17 cellular contexts compared by ENCODE assay signal in the genomic region with DNA sequence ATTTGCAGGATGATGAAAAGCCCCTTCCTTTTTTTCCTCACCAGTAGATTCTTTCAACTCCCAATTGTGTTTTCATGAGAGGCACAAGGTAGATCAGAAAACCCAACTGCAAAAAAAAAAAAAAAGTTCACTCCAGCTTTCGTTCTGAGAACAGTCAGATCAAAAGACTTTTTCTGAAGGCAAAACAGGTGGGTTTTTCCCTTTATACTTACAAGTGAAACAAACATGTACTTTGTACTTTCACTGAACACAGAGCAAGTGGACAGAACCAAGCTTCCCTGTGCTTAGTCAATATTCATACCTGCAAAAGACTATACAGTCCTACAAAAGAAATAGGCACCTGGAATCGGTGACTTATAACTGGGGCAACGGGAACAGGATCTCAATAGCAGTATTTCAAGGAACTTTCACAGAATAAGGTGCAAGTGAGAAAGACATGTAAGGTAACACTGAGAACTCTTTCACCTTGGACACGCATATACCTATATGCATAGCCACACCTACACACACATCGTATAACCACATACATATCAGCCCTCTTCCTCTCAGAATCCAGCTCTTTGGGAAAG. TPM values are rescaled to one million over a fixed set of nuclear protein-coding genes. Genes with fewer than 3 reads are reported as not detected.
A peak's percentile ranks its signal among the peaks of the same experiment; 100 is the strongest.
DNase-seq lines count a peak whose midpoint lies in the region; ATAC-seq, FAIRE-seq and TF ChIP-seq lines count a peak whose summit lies in the region.
"Had no signal": no experiment of that assay in that cellular context is flagged by ENCODE, and none has a peak within 500 bp of the region (broad histone marks: within the 10 kb centered on the region; RNA-seq: fewer than 3 reads in every experiment).

No MANE protein-coding gene starts in this region.

- TF ChIP-seq CTCF in GM10248 (IDR thresholded peaks at IDR 0.05; ENCODE audit: control extremely low read depth, extremely low read depth, low read depth, missing control alignments) (no peak), GM12878 (IDR thresholded peaks at IDR 0.05 in 2 of 3, conservative IDR thresholded peaks at IDR 0.05 in 1 of 3; ENCODE audit: control insufficient read depth in 2 of 3, extremely low read depth in 1 of 3, insufficient read depth in 1 of 3, low read depth in 3 of 3, low read length in 3 of 3) (no peak)

- RAD21 ChIA-PET in GM12878 (lab: Charles Lee; ENCODE audit: unreplicated experiment), result no interaction called here

- in situ Hi-C loops in GM12878 (cut with MboI), result no loop called here

- no peak overlapping the region for H3K4me3 ChIP-seq in GM12878
- H3K4me3 ChIP-seq: esophagus muscularis mucosa, vagina had no signal

- FAIRE-seq in GM12878 (lab: Jason Lieb, UNC), result no peak

- no peak for TF ChIP-seq RAD21 in GM12878 (IDR thresholded peaks at IDR 0.05; ENCODE audit: insufficient read depth, low read depth, low read length)

- intact Hi-C loops in GM12878 (cut with micrococcal nuclease; ENCODE audit: unreplicated experiment), result no loop called here

- no peaks in the 10 kb centered on the region for H3K9me3 ChIP-seq in GM12878 (replicated peaks; ENCODE audit: control insufficient read depth, insufficient read depth, low read length)
- H3K9me3 ChIP-seq: esophagus muscularis mucosa, vagina had no signal

- TF ChIP-seq EP300 in GM12878 (IDR thresholded peaks at IDR 0.05; ENCODE audit: borderline replicate concordance in 1 of 2, control insufficient read depth in 1 of 2, low read depth in 2 of 2, low read length in 2 of 2), result peak in 1 of 2 experiments; percentile 53; a peak in 1 of 4 replicates

- H3K27ac ChIP-seq in GM12878 (ENCODE audit: control insufficient read depth, insufficient read depth), result no peak overlapping the region
- H3K27ac ChIP-seq: esophagus muscularis mucosa, vagina had no signal

- SMC1A ChIA-PET in GM12878 (lab: Charles Lee; ENCODE audit: uncharacterized antibody, unreplicated experiment), result interaction anchor here (0.6 to 2.6 kb wide), 6 partner anchors 10 to 737 kb away, joined by 3 to 8 read pairs (median 4); no protein-coding TSS in a partner anchor

- H3K36me3 ChIP-seq in GM12878 (ENCODE audit: control insufficient read depth in 2 of 2, insufficient read depth in 2 of 2, low read length in 1 of 2), result no peaks in the 10 kb centered on the region
- H3K36me3 ChIP-seq: esophagus muscularis mucosa, vagina had no signal

- 6% methylated on average over 5 of the region's 5 CpGs for WGBS in GM12878 (ENCODE audit: insufficient coverage, insufficient replicate concordance, low lambda C conversion rate, missing lambda C conversion rate)

- H3K4me2 ChIP-seq in GM12878 (ENCODE audit: control insufficient read depth, insufficient read depth), result no peak overlapping the region

- no peak overlapping the region for H3K9ac ChIP-seq in GM12878 (ENCODE audit: control insufficient read depth, insufficient read depth, low read length)

- no peaks in the 10 kb centered on the region for H4K20me1 ChIP-seq in GM12878 (ENCODE audit: control insufficient read depth, insufficient read depth)

- POLR2A ChIA-PET in GM10248 (lab: Yijun Ruan, JAX) (no interaction called here), GM12878 (lab: Charles Lee) (no interaction called here)

- peak; percentile 94 for ATAC-seq in GM19025 (IDR thresholded peaks at IDR 0.05; ENCODE audit: low read depth, unreplicated experiment)
- ATAC-seq in HG02970 (IDR thresholded peaks at IDR 0.05; ENCODE audit: low FRiP score, unreplicated experiment), result peak; percentile 84
- ATAC-seq in GM12878, result peak; percentile 95
- no peak for ATAC-seq in HG03196 (IDR thresholded peaks at IDR 0.05; ENCODE audit: unreplicated experiment)
- no peak for ATAC-seq in GM21367 (IDR thresholded peaks at IDR 0.05; ENCODE audit: unreplicated experiment)
- ATAC-seq: activated T-cell treated with anti-CD3 and anti-CD28 coated beads, Interleukin-2, amount 50 U/mL, for 72 hours; left cardiac atrium had no signal

- DNase-seq in GM10248 (ENCODE audit: extremely low spot score) (peak; percentile 44), GM12878 (ENCODE audit: low read depth, low spot score) (peak; percentile 24), DMS153 (lab: John Stamatoyannopoulos, UW) (no peak)
- DNase-seq in activated CD4-positive, alpha-beta T cell treated with anti-CD3 and anti-CD28 coated beads, Interleukin-2, amount 50 U/mL, for 1 hour, result no peak
- DNase-seq: activated T-cell treated with anti-CD3 and anti-CD28 coated beads, Interleukin-2, amount 50 U/mL, for 72 hours; cortex of kidney; left cardiac atrium; naive B cell; NCI-H524; RPMI8226 had no signal

- TF ChIP-seq POLR2A in GM12878 (IDR thresholded peaks at IDR 0.05; ENCODE audit: low read depth, low read length), result no peak

- no TSS peak for BruUV-seq in GM12878 (replicated peaks; lab: Mats Ljungman, UMichigan)

- H3K27me3 ChIP-seq in GM12878 (replicated peaks in 1 of 2; ENCODE audit: control insufficient read depth in 2 of 2, insufficient read depth in 2 of 2, low read length in 1 of 2), result no peaks in the 10 kb centered on the region
- H3K27me3 ChIP-seq: vagina had no signal

- no peak overlapping the region for H2AFZ ChIP-seq in GM12878 (ENCODE audit: control insufficient read depth, low read depth, low read length)

- CTCF ChIA-PET in GM10248 (lab: Yijun Ruan, JAX) (no interaction called here), GM12878 (lab: Yijun Ruan, JAX) (interaction anchor here (0.6 kb wide), 1 partner anchor 55 kb away, joined by 3 read pairs; no protein-coding TSS in a partner anchor)

- no peaks in the 10 kb centered on the region for H3K4me1 ChIP-seq in GM12878 (ENCODE audit: control insufficient read depth, insufficient read depth, low read length)

- no peaks in the 10 kb centered on the region for H3K79me2 ChIP-seq in GM12878 (ENCODE audit: control insufficient read depth, insufficient read depth, low read length)

TF ChIP-seq in GM12878, 131 proteins besides CTCF, POLR2A, EP300 and RAD21 (continues in another document):
- TF ChIP-seq ZBED1 (IDR thresholded peaks at IDR 0.05; ENCODE audit: borderline replicate concordance) (no peak), IKZF2 (IDR thresholded peaks at IDR 0.05) (peak; percentile 71 to 79; a peak in 3 of 4 replicates), DPF2 (IDR thresholded peaks at IDR 0.05) (peak; percentile 69), ATF7 (IDR thresholded peaks at IDR 0.05; ENCODE audit: low read depth) (peak; percentile 41; the same call in 1 of the 2 replicates), ZNF622 (IDR thresholded peaks at IDR 0.05) (no peak), JUNB (IDR thresholded peaks at IDR 0.05) (peak; percentile 38; the same call in 1 of the 2 replicates), NR2F1 (conservative IDR thresholded peaks at IDR 0.05) (0 out of 2 replicates have a peak, but pooled peaks have one; percentile 20), NBN (IDR thresholded peaks at IDR 0.05) (peak; percentile 37; the same call in 1 of the 2 replicates)
- TF ChIP-seq, protein P1, sequence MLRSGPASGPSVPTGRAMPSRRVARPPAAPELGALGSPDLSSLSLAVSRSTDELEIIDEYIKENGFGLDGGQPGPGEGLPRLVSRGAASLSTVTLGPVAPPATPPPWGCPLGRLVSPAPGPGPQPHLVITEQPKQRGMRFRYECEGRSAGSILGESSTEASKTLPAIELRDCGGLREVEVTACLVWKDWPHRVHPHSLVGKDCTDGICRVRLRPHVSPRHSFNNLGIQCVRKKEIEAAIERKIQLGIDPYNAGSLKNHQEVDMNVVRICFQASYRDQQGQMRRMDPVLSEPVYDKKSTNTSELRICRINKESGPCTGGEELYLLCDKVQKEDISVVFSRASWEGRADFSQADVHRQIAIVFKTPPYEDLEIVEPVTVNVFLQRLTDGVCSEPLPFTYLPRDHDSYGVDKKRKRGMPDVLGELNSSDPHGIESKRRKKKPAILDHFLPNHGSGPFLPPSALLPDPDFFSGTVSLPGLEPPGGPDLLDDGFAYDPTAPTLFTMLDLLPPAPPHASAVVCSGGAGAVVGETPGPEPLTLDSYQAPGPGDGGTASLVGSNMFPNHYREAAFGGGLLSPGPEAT (IDR thresholded peaks at IDR 0.05; ENCODE audit: low read depth), result peak; percentile 85
- TF ChIP-seq, protein P2, sequence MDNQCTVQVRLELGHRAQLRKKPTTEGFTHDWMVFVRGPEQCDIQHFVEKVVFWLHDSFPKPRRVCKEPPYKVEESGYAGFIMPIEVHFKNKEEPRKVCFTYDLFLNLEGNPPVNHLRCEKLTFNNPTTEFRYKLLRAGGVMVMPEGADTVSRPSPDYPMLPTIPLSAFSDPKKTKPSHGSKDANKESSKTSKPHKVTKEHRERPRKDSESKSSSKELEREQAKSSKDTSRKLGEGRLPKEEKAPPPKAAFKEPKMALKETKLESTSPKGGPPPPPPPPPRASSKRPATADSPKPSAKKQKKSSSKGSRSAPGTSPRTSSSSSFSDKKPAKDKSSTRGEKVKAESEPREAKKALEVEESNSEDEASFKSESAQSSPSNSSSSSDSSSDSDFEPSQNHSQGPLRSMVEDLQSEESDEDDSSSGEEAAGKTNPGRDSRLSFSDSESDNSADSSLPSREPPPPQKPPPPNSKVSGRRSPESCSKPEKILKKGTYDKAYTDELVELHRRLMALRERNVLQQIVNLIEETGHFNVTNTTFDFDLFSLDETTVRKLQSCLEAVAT (IDR thresholded peaks at IDR 0.05), result 0 out of 2 replicates have a peak, but pooled peaks have one; percentile 18

RNA-seq across cellular contexts. Expression of a gene that starts 54.1 kb away (rescaled TPM):
- total RNA-seq in GM12878 (2013; cell fraction: nucleolus; rRNA removed), result not detected in 2 replicates
- 0.27 TPM in 1 of 2 replicates, not detected in the other for total RNA-seq in GM12878 (2014; rRNA removed)
- total RNA-seq in GM12878 (2014; rRNA removed; fragmentation: Illumina TruSeq; extraction: Trizol), result not detected in 2 replicates
- 0.13 TPM in 1 of 2 replicates, not detected in the other for total RNA-seq in GM12878 (2021)
- not detected for polyA plus RNA-seq in GM12878 (2011; ENCODE audit: low read depth)
- not detected in 2 replicates for polyA plus RNA-seq in GM12878 (2011; rRNA removed)
- polyA plus RNA-seq in GM12878 (2011; cell fraction: cytosol; rRNA removed), result not detected in 2 replicates
- not detected in 2 replicates for polyA plus RNA-seq in GM12878 (2011; cell fraction: nucleus; rRNA removed)
- polyA plus RNA-seq in GM12878 (2012), result 0.04 TPM in 1 of 2 replicates, not detected in the other
- polyA plus RNA-seq in GM12878 (2014; fragmentation: Illumina TruSeq; extraction: Trizol), result not detected in 2 replicates
- not detected for polyA plus RNA-seq in GM12878 (2014; fragmentation: Nextera tagmentation; extraction: Ambion mirVana)
- polyA plus RNA-seq in GM12878 (2014; rRNA removed), result not detected in 2 replicates
- not detected for polyA plus RNA-seq in GM12878 (2016; fragmentation: Nextera tagmentation; extraction: Ambion mirVana)
- not detected in 2 replicates for polyA minus RNA-seq in GM12878 (2011; rRNA and poly(A)+ RNA removed)
- not detected in 2 replicates for polyA minus RNA-seq in GM12878 (2011; cell fraction: cytosol; rRNA and poly(A)+ RNA removed)
- polyA minus RNA-seq in GM12878 (2011; cell fraction: nucleus; rRNA and poly(A)+ RNA removed), result not detected in 2 replicates
- total RNA-seq: activated T-cell treated with anti-CD3 and anti-CD28 coated beads, Interleukin-2, amount 50 U/mL, for 72 hours; HT1080; left cardiac atrium had no signal

Comparison
In these comparisons a context has a peak if more than half of its experiments do, and no peak if none do; other contexts are left out.
1. DNase-seq: peak in GM10248 (single experiment) and GM12878 (single experiment); none in DMS153 (single experiment) and activated CD4-positive, alpha-beta T cell treated with anti-CD3 and anti-CD28 coated beads, Interleukin-2, amount 50 U/mL, for 1 hour (single experiment).
2. ATAC-seq: peak in GM19025 (single experiment), HG02970 (single experiment) and GM12878 (single experiment); none in HG03196 (single experiment) and GM21367 (single experiment).